In the genomic region with DNA sequence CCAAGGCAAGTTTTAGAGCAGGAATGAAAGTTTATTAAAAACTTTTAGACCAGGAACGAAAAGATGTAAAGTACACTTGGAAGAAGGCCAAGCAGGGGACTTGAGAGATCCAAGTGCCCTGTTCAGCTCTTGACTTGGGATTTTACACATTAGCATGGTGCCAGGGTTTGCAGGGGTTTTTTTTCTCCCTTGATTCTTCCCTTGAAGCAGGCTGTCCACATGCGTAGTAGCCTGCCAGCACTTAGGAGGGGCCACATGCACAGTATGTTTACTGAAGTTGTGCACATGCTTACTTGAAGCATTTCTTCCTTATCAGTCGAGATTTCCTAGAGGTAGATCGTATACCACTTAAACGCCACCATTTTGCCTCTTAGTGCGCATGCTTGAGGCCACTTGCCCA, we compare ENCODE assay signal across 1 cellular context.
TF ChIP-seq lines count a peak whose summit lies in the region.

No MANE protein-coding gene starts in this region.

TF ChIP-seq in GM23338, 12 proteins besides CTCF, POLR2A, EP300 and RAD21 (continued from another document):
- TF ChIP-seq, protein P1, sequence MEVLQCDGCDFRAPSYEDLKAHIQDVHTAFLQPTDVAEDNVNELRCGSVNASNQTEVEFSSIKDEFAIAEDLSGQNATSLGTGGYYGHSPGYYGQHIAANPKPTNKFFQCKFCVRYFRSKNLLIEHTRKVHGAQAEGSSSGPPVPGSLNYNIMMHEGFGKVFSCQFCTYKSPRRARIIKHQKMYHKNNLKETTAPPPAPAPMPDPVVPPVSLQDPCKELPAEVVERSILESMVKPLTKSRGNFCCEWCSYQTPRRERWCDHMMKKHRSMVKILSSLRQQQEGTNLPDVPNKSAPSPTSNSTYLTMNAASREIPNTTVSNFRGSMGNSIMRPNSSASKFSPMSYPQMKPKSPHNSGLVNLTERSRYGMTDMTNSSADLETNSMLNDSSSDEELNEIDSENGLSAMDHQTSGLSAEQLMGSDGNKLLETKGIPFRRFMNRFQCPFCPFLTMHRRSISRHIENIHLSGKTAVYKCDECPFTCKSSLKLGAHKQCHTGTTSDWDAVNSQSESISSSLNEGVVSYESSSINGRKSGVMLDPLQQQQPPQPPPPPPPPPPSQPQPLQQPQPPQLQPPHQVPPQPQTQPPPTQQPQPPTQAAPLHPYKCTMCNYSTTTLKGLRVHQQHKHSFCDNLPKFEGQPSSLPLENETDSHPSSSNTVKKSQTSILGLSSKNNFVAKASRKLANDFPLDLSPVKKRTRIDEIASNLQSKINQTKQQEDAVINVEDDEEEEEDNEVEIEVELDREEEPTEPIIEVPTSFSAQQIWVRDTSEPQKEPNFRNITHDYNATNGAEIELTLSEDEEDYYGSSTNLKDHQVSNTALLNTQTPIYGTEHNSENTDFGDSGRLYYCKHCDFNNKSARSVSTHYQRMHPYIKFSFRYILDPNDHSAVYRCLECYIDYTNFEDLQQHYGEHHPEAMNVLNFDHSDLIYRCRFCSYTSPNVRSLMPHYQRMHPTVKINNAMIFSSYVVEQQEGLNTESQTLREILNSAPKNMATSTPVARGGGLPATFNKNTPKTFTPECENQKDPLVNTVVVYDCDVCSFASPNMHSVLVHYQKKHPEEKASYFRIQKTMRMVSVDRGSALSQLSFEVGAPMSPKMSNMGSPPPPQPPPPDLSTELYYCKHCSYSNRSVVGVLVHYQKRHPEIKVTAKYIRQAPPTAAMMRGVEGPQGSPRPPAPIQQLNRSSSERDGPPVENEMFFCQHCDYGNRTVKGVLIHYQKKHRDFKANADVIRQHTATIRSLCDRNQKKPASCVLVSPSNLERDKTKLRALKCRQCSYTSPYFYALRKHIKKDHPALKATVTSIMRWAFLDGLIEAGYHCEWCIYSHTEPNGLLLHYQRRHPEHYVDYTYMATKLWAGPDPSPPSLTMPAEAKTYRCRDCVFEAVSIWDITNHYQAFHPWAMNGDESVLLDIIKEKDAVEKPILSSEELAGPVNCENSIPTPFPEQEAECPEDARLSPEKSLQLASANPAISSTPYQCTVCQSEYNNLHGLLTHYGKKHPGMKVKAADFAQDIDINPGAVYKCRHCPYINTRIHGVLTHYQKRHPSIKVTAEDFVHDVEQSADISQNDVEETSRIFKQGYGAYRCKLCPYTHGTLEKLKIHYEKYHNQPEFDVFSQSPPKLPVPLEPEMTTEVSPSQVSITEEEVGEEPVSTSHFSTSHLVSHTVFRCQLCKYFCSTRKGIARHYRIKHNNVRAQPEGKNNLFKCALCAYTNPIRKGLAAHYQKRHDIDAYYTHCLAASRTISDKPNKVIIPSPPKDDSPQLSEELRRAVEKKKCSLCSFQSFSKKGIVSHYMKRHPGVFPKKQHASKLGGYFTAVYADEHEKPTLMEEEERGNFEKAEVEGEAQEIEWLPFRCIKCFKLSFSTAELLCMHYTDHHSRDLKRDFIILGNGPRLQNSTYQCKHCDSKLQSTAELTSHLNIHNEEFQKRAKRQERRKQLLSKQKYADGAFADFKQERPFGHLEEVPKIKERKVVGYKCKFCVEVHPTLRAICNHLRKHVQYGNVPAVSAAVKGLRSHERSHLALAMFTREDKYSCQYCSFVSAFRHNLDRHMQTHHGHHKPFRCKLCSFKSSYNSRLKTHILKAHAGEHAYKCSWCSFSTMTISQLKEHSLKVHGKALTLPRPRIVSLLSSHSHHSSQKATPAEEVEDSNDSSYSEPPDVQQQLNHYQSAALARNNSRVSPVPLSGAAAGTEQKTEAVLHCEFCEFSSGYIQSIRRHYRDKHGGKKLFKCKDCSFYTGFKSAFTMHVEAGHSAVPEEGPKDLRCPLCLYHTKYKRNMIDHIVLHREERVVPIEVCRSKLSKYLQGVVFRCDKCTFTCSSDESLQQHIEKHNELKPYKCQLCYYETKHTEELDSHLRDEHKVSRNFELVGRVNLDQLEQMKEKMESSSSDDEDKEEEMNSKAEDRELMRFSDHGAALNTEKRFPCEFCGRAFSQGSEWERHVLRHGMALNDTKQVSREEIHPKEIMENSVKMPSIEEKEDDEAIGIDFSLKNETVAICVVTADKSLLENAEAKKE (CRISPR knock-in tag; IDR thresholded peaks at IDR 0.05) = no peak
- TF ChIP-seq, protein P2, sequence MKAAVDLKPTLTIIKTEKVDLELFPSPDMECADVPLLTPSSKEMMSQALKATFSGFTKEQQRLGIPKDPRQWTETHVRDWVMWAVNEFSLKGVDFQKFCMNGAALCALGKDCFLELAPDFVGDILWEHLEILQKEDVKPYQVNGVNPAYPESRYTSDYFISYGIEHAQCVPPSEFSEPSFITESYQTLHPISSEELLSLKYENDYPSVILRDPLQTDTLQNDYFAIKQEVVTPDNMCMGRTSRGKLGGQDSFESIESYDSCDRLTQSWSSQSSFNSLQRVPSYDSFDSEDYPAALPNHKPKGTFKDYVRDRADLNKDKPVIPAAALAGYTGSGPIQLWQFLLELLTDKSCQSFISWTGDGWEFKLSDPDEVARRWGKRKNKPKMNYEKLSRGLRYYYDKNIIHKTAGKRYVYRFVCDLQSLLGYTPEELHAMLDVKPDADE (IDR thresholded peaks at IDR 0.05) = no peak
- TF ChIP-seq, protein P3, sequence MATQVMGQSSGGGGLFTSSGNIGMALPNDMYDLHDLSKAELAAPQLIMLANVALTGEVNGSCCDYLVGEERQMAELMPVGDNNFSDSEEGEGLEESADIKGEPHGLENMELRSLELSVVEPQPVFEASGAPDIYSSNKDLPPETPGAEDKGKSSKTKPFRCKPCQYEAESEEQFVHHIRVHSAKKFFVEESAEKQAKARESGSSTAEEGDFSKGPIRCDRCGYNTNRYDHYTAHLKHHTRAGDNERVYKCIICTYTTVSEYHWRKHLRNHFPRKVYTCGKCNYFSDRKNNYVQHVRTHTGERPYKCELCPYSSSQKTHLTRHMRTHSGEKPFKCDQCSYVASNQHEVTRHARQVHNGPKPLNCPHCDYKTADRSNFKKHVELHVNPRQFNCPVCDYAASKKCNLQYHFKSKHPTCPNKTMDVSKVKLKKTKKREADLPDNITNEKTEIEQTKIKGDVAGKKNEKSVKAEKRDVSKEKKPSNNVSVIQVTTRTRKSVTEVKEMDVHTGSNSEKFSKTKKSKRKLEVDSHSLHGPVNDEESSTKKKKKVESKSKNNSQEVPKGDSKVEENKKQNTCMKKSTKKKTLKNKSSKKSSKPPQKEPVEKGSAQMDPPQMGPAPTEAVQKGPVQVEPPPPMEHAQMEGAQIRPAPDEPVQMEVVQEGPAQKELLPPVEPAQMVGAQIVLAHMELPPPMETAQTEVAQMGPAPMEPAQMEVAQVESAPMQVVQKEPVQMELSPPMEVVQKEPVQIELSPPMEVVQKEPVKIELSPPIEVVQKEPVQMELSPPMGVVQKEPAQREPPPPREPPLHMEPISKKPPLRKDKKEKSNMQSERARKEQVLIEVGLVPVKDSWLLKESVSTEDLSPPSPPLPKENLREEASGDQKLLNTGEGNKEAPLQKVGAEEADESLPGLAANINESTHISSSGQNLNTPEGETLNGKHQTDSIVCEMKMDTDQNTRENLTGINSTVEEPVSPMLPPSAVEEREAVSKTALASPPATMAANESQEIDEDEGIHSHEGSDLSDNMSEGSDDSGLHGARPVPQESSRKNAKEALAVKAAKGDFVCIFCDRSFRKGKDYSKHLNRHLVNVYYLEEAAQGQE (IDR thresholded peaks at IDR 0.05; ENCODE audit: unreplicated experiment) = no peak
- TF ChIP-seq JUNB (IDR thresholded peaks at IDR 0.05; ENCODE audit: unreplicated experiment) = no peak
- no peak for TF ChIP-seq ZNF114 (CRISPR knock-in tag; IDR thresholded peaks at IDR 0.05)
- TF ChIP-seq CREB1 (CRISPR knock-in tag; IDR thresholded peaks at IDR 0.05; ENCODE audit: low read depth) = no peak
